In the genomic region with DNA sequence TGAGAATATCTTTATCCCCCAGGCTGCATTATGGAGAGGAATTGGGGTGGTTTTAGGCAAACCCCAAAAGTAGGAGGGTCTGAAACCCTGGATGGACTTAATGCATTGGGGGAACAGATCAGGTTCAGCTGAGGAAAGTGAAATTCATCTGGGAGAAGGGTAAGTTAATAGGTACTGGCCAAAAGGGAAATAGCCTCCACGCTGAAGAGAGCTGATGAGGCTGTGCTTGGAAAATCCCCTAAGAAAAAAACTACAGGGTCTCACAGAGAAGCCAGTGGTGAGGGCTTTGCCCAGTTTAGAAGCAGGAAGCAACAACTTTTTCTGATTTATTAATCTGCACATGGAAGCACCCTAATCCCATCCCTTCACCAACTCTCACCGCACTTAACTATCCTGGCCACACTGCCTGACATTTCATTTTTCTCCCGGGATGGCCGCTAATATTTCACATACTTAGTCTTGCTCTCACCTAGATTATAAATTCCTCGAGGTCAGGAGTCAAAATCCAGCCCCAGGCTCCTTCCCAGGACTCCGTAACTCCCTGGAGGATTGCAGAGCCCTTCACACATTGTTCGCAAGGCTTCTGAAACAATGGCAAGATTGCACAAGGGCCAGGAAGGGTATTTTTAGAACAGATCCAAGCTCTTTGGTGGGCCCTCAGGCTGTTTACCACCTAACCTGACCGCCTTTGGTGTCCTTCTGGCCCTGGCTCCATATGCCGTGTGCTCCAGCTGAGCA, we compare ENCODE assay signal across 1 cellular context.
TF ChIP-seq lines count a peak whose summit lies in the region.

No MANE protein-coding gene starts in this region.

TF ChIP-seq in GM12878, 131 proteins besides CTCF, POLR2A, EP300 and RAD21 (continued from another document):
- TF ChIP-seq, protein P1, sequence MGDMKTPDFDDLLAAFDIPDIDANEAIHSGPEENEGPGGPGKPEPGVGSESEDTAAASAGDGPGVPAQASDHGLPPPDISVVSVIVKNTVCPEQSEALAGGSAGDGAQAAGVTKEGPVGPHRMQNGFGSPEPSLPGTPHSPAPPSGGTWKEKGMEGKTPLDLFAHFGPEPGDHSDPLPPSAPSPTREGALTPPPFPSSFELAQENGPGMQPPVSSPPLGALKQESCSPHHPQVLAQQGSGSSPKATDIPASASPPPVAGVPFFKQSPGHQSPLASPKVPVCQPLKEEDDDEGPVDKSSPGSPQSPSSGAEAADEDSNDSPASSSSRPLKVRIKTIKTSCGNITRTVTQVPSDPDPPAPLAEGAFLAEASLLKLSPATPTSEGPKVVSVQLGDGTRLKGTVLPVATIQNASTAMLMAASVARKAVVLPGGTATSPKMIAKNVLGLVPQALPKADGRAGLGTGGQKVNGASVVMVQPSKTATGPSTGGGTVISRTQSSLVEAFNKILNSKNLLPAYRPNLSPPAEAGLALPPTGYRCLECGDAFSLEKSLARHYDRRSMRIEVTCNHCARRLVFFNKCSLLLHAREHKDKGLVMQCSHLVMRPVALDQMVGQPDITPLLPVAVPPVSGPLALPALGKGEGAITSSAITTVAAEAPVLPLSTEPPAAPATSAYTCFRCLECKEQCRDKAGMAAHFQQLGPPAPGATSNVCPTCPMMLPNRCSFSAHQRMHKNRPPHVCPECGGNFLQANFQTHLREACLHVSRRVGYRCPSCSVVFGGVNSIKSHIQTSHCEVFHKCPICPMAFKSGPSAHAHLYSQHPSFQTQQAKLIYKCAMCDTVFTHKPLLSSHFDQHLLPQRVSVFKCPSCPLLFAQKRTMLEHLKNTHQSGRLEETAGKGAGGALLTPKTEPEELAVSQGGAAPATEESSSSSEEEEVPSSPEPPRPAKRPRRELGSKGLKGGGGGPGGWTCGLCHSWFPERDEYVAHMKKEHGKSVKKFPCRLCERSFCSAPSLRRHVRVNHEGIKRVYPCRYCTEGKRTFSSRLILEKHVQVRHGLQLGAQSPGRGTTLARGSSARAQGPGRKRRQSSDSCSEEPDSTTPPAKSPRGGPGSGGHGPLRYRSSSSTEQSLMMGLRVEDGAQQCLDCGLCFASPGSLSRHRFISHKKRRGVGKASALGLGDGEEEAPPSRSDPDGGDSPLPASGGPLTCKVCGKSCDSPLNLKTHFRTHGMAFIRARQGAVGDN (IDR thresholded peaks at IDR 0.05) = 0 out of 2 replicates have a peak, but pooled peaks have one; percentile 17
